8 cellular contexts compared by ENCODE assay signal in the genomic region with DNA sequence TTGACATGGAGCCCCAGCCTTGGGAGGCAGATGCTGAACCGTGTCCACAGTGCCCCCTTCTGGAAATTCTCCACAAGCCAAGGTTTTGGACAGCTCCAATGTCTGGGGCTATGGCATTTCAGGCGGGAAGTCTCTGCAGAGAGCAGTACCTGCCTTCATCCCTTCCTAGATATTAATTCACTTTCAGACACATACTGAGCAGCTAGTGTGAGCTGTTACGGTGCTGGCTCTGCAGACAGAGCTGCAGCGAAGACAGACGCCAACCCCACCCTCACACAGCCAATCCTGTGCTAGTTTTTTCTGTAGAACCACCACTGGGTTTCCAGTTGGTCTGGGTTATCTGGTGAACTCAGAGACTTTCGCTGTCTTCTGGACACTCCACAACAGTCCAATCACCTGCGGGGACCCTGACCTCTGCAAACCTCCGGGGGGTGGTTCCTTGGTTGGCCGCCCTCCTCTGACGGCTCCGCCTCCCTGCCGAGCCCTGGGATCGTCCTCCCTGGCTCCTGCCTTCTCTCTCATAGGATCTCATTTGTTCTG. TPM values are rescaled to one million over a fixed set of nuclear protein-coding genes. Genes with fewer than 3 reads are reported as not detected.
A peak's percentile ranks its signal among the peaks of the same experiment; 100 is the strongest.
DNase-seq lines count a peak whose midpoint lies in the region; ATAC-seq and TF ChIP-seq lines count a peak whose summit lies in the region.

No MANE protein-coding gene starts in this region.

- H4K20me1 ChIP-seq in DND-41 (ENCODE audit: insufficient read depth, low read length), result no peaks in the 10 kb centered on the region; the same call in 1 of the 2 replicates

- H3K27me3 ChIP-seq in DND-41 (ENCODE audit: insufficient read depth, low read length, poor library complexity) (no peaks in the 10 kb centered on the region), MG63 (no peaks in the 10 kb centered on the region), heart right ventricle (peaks cover 0 to 10% (median 0%) of the 10 kb centered on the region in 7 donors)

- H3K27ac ChIP-seq in DND-41 (ENCODE audit: low read length) (no peak overlapping the region), heart right ventricle (no peak overlapping the region)

- H3K4me1 ChIP-seq in DND-41 (ENCODE audit: insufficient read depth, low read length), result no peaks in the 10 kb centered on the region
- H3K4me1 ChIP-seq in heart right ventricle, result peaks cover 0 to 7% (median 0%) of the 10 kb centered on the region in 9 donors

- H3K4me2 ChIP-seq in DND-41 (ENCODE audit: insufficient read depth, low read length), result no peak overlapping the region

- H3K27me3 Mint-ChIP-seq in activated naive CD8-positive, alpha-beta T cell treated with anti-CD3 and anti-CD28 coated beads, Interleukin-2, amount 10 ng/mL, durations not matched to agents 7 days and 5 days, result peaks cover 4% of the 10 kb centered on the region

- no peaks in the 10 kb centered on the region for H3K9me3 Mint-ChIP-seq in activated naive CD8-positive, alpha-beta T cell treated with anti-CD3 and anti-CD28 coated beads, Interleukin-2, amount 10 ng/mL, durations not matched to agents 7 days and 5 days

- peaks cover 9% of the 10 kb centered on the region for H3K4me1 Mint-ChIP-seq in activated naive CD8-positive, alpha-beta T cell treated with anti-CD3 and anti-CD28 coated beads, Interleukin-2, amount 10 ng/mL, durations not matched to agents 7 days and 5 days

- POLR2A ChIA-PET in activated naive CD8-positive, alpha-beta T cell treated with anti-CD3 and anti-CD28 coated beads, Interleukin-2, amount 10 ng/mL, durations not matched to agents 7 days and 5 days (lab: Charles Lee), result interaction anchor here (1.1 to 2.8 kb wide), 3 partner anchors 9 to 54 kb away, joined by 4 to 9 read pairs (median 5); a partner anchor contains a TSS

- DNase-seq in DND-41 (peak; percentile 73), MG63 (peak; percentile 44), SKM-1 treated with dmso at 0.1 percent for 144 hours (lab: John Stamatoyannopoulos, UW; ENCODE audit: unreplicated experiment) (peak; percentile 66), heart right ventricle (peak in 1 of 2 donors; percentile 63), retina (peak; percentile 60)
- peak; percentile 67 for DNase-seq in activated naive CD8-positive, alpha-beta T cell treated with anti-CD3 and anti-CD28 coated beads, Interleukin-2, amount 10 ng/mL, durations not matched to agents 7 days and 5 days

- H3K36me3 Mint-ChIP-seq in activated naive CD8-positive, alpha-beta T cell treated with anti-CD3 and anti-CD28 coated beads, Interleukin-2, amount 10 ng/mL, durations not matched to agents 7 days and 5 days, result no peaks in the 10 kb centered on the region

- H3K4me3 ChIP-seq in DND-41 (ENCODE audit: low read depth in 1 of 2, low read length in 2 of 2), result no peak overlapping the region
- H3K4me3 ChIP-seq in MG63, result no peak overlapping the region
- no peak overlapping the region for H3K4me3 ChIP-seq in heart right ventricle

- no peaks in the 10 kb centered on the region for H3K9me3 ChIP-seq in DND-41 (ENCODE audit: insufficient read depth, low read length, severe bottlenecking)
- H3K9me3 ChIP-seq in MG63, result no peaks in the 10 kb centered on the region
- no peaks in the 10 kb centered on the region for H3K9me3 ChIP-seq in heart right ventricle

- WGBS in heart right ventricle, 2 donors, result 9 to 20% methylated on average over 13 of the region's 13 CpGs

- intact Hi-C loops in heart right ventricle (cut with DNase I), result loop anchor here in 1 of 10 donors (5.0 kb wide), 1 partner anchor 246 kb away; a partner anchor contains a TSS

- peak overlapping the region; percentile 5 for H3K4me3 Mint-ChIP-seq in activated naive CD8-positive, alpha-beta T cell treated with anti-CD3 and anti-CD28 coated beads, Interleukin-2, amount 10 ng/mL, durations not matched to agents 7 days and 5 days

- H3K27ac Mint-ChIP-seq in activated naive CD8-positive, alpha-beta T cell treated with anti-CD3 and anti-CD28 coated beads, Interleukin-2, amount 10 ng/mL, durations not matched to agents 7 days and 5 days, result no peak overlapping the region

- H3K9ac ChIP-seq in DND-41 (ENCODE audit: low read depth, low read length), result no peak overlapping the region

- H2AFZ ChIP-seq in DND-41 (ENCODE audit: low read depth, low read length), result no peak overlapping the region

- TF ChIP-seq CTCF in DND-41 (IDR thresholded peaks at IDR 0.05; ENCODE audit: borderline replicate concordance, extremely low read depth, low read length, poor library complexity, severe bottlenecking) (peak; percentile 85), heart right ventricle (IDR thresholded peaks at IDR 0.05) (peak in 8 of 9 donors; percentile 17 to 69 (median 64))

- no peaks in the 10 kb centered on the region for H3K79me2 ChIP-seq in DND-41 (ENCODE audit: insufficient read depth, low read length)

- ATAC-seq in DND-41 (ENCODE audit: insufficient read depth, low read depth), result peak; percentile 87
- peak; percentile 94 for ATAC-seq in activated naive CD8-positive, alpha-beta T cell treated with anti-CD3 and anti-CD28 coated beads, Interleukin-2, amount 10 ng/mL, durations not matched to agents 7 days and 5 days (ENCODE audit: low read depth)
- peak; percentile 62 to 84 (median 72) for ATAC-seq in heart right ventricle
- no peak for ATAC-seq in GM21619 (IDR thresholded peaks at IDR 0.05; ENCODE audit: unreplicated experiment)
- ATAC-seq in GM21360 (IDR thresholded peaks at IDR 0.05; ENCODE audit: unreplicated experiment), result no peak

- H3K36me3 ChIP-seq in DND-41 (ENCODE audit: insufficient read depth, low read length) (peaks cover 15% of the 10 kb centered on the region), MG63 (peaks cover 2% of the 10 kb centered on the region; the same call in 1 of the 2 replicates), heart right ventricle (peaks cover 0 to 17% (median 5%) of the 10 kb centered on the region in 9 donors)

RNA-seq across cellular contexts. Expression of a gene that starts 9.1 kb away (rescaled TPM):
- 23.0 and 30.3 TPM in 2 replicates for total RNA-seq in MG63 (2014; rRNA removed; shearing (Covaris generic); ENCODE audit: low replicate concordance)
- 100 to 1,000 TPM; 128 to 141 TPM for total RNA-seq in activated naive CD8-positive, alpha-beta T cell treated with anti-CD3 and anti-CD28 coated beads, Interleukin-2, amount 10 ng/mL, durations not matched to agents 7 days and 5 days
- total RNA-seq in heart right ventricle, result 10 to 100 TPM; 18.8 to 37.5 (median 22.9) TPM
- polyA plus RNA-seq in heart right ventricle, result 10 to 100 TPM; 40.4 to 42.5 TPM

RNA-seq across cellular contexts. Expression of a gene that starts 9.6 kb away (rescaled TPM):
- total RNA-seq in MG63 (2014; rRNA removed; shearing (Covaris generic); ENCODE audit: low replicate concordance), result 68.0 and 102 TPM in 2 replicates
- 100 to 1,000 TPM; 126 TPM for total RNA-seq in activated naive CD8-positive, alpha-beta T cell treated with anti-CD3 and anti-CD28 coated beads, Interleukin-2, amount 10 ng/mL, durations not matched to agents 7 days and 5 days
- total RNA-seq in heart right ventricle, result 10 to 100 TPM; 21.7 to 31.9 (median 26.2) TPM
- polyA plus RNA-seq in heart right ventricle, result 10 to 100 TPM; 38.0 to 54.8 TPM

RNA-seq across cellular contexts. Expression of a gene that starts 11.7 kb away (rescaled TPM):
- total RNA-seq in MG63 (2014; rRNA removed; shearing (Covaris generic); ENCODE audit: low replicate concordance), result 0.35 TPM in 1 of 2 replicates, not detected in the other
- total RNA-seq in activated naive CD8-positive, alpha-beta T cell treated with anti-CD3 and anti-CD28 coated beads, Interleukin-2, amount 10 ng/mL, durations not matched to agents 7 days and 5 days, result not detected
- total RNA-seq in heart right ventricle, result not detected
- polyA plus RNA-seq in heart right ventricle, result not detected

RNA-seq across cellular contexts. Expression of a gene that starts 17.0 kb away (rescaled TPM):
- 2.2 and 6.9 TPM in 2 replicates for total RNA-seq in MG63 (2014; rRNA removed; shearing (Covaris generic); ENCODE audit: low replicate concordance)
- total RNA-seq in activated naive CD8-positive, alpha-beta T cell treated with anti-CD3 and anti-CD28 coated beads, Interleukin-2, amount 10 ng/mL, durations not matched to agents 7 days and 5 days, result 1 to 10 TPM; 6.5 to 6.7 TPM
- under 1 TPM in 3 of 10 donors, not detected in 7; 0.09 to 0.53 (median 0.15) TPM for total RNA-seq in heart right ventricle
- under 1 TPM; 0.07 to 0.29 TPM for polyA plus RNA-seq in heart right ventricle

RNA-seq across cellular contexts. Expression of a gene that starts 23.6 kb away (rescaled TPM):
- total RNA-seq in MG63 (2014; rRNA removed; shearing (Covaris generic); ENCODE audit: low replicate concordance), result 38.7 and 66.1 TPM in 2 replicates
- 100 to 1,000 TPM; 211 to 221 TPM for total RNA-seq in activated naive CD8-positive, alpha-beta T cell treated with anti-CD3 and anti-CD28 coated beads, Interleukin-2, amount 10 ng/mL, durations not matched to agents 7 days and 5 days
- total RNA-seq in heart right ventricle, result 10 to 100 TPM; 41.0 to 73.0 (median 49.7) TPM
- 10 to 100 TPM; 43.2 to 48.6 TPM for polyA plus RNA-seq in heart right ventricle

Comparison
In these comparisons a context has a peak if more than half of its experiments do, and no peak if none do; other contexts are left out.
1. ATAC-seq: peak in DND-41 (single experiment), activated naive CD8-positive, alpha-beta T cell treated with anti-CD3 and anti-CD28 coated beads, Interleukin-2, amount 10 ng/mL, durations not matched to agents 7 days and 5 days (single experiment) and heart right ventricle (8 of 8); none in GM21619 (single experiment) and GM21360 (single experiment).